Comparison of ENCODE assay signal across 13 cellular contexts in the genomic region with DNA sequence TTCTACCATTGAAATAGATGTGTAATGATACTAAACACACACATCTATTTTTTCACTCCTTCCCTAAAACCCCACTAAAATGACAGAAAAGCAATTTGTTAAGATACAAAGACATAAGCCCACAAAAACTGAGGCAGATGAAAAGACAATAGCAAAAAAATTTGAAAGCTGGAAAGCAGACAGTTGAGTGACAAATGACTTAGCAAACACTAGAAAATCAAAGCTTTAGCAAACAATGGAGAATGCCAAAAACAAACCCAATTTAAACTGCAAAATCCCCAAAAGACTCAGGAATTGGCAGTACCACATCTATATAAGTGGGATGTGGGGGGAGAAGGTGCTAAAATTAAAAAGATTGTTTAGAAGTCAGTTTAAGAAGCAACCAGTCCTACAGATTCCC.
"Had no signal": no experiment of that assay in that cellular context is flagged by ENCODE, and none has a peak within 500 bp of the region (broad histone marks: within the 10 kb centered on the region; RNA-seq: fewer than 3 reads in every experiment).

No MANE protein-coding gene starts in this region.

- H3K27ac ChIP-seq: sigmoid colon, upper lobe of right lung, WERI-Rb-1 had no signal

- H3K27ac Mint-ChIP-seq: activated naive CD4-positive, alpha-beta T cell treated with anti-CD3 and anti-CD28 coated beads, Interleukin-2, amount 10 ng/mL, durations not matched to agents 7 days and 5 days; activated T-helper 17 cell treated with anti-CD3 and anti-CD28 coated beads, Interleukin-2, amount 50 U/mL, for 72 hours; immature natural killer cell; natural killer cell treated with Interleukin-12 subunit alpha and Interleukin-12 subunit beta and Interleukin-15 and Interleukin-18, amount 100 ng/mL, for 72 hours; stimulated activated naive CD8-positive, alpha-beta T cell treated with anti-CD3 and anti-CD28 coated beads, Interleukin-15, Interleukin-2, amounts not matched to agents 100 ng/mL and 50 ng/mL, for 24 hours had no signal

- ATAC-seq: activated T-helper 17 cell treated with anti-CD3 and anti-CD28 coated beads, Interleukin-2, amount 50 U/mL, for 72 hours; effector memory CD8-positive, alpha-beta T cell; left cardiac atrium; natural killer cell treated with Interleukin-12 subunit alpha and Interleukin-12 subunit beta and Interleukin-15 and Interleukin-18, amount 100 ng/mL, for 72 hours; upper lobe of right lung had no signal

- H3K36me3 Mint-ChIP-seq: activated naive CD4-positive, alpha-beta T cell treated with anti-CD3 and anti-CD28 coated beads, Interleukin-2, amount 10 ng/mL, durations not matched to agents 7 days and 5 days; natural killer cell treated with Interleukin-12 subunit alpha and Interleukin-12 subunit beta and Interleukin-15 and Interleukin-18, amount 100 ng/mL, for 72 hours had no signal

- H3K4me3 Mint-ChIP-seq: activated naive CD4-positive, alpha-beta T cell treated with anti-CD3 and anti-CD28 coated beads, Interleukin-2, amount 10 ng/mL, durations not matched to agents 7 days and 5 days; activated T-helper 17 cell treated with anti-CD3 and anti-CD28 coated beads, Interleukin-2, amount 50 U/mL, for 72 hours; effector memory CD8-positive, alpha-beta T cell; immature natural killer cell; natural killer cell treated with Interleukin-12 subunit alpha and Interleukin-12 subunit beta and Interleukin-15 and Interleukin-18, amount 100 ng/mL, for 72 hours; stimulated activated naive CD8-positive, alpha-beta T cell treated with anti-CD3 and anti-CD28 coated beads, Interleukin-15, Interleukin-2, amounts not matched to agents 100 ng/mL and 50 ng/mL, for 24 hours had no signal

- H3K27me3 Mint-ChIP-seq: activated naive CD4-positive, alpha-beta T cell treated with anti-CD3 and anti-CD28 coated beads, Interleukin-2, amount 10 ng/mL, durations not matched to agents 7 days and 5 days; activated T-helper 17 cell treated with anti-CD3 and anti-CD28 coated beads, Interleukin-2, amount 50 U/mL, for 72 hours; effector memory CD8-positive, alpha-beta T cell; natural killer cell treated with Interleukin-12 subunit alpha and Interleukin-12 subunit beta and Interleukin-15 and Interleukin-18, amount 100 ng/mL, for 72 hours; stimulated activated naive CD8-positive, alpha-beta T cell treated with anti-CD3 and anti-CD28 coated beads, Interleukin-15, Interleukin-2, amounts not matched to agents 100 ng/mL and 50 ng/mL, for 24 hours had no signal

- H3K27me3 ChIP-seq: sigmoid colon, upper lobe of right lung had no signal

- H3K9me3 Mint-ChIP-seq: activated naive CD4-positive, alpha-beta T cell treated with anti-CD3 and anti-CD28 coated beads, Interleukin-2, amount 10 ng/mL, durations not matched to agents 7 days and 5 days; activated T-helper 17 cell treated with anti-CD3 and anti-CD28 coated beads, Interleukin-2, amount 50 U/mL, for 72 hours; effector memory CD8-positive, alpha-beta T cell; immature natural killer cell; natural killer cell treated with Interleukin-12 subunit alpha and Interleukin-12 subunit beta and Interleukin-15 and Interleukin-18, amount 100 ng/mL, for 72 hours; stimulated activated naive CD8-positive, alpha-beta T cell treated with anti-CD3 and anti-CD28 coated beads, Interleukin-15, Interleukin-2, amounts not matched to agents 100 ng/mL and 50 ng/mL, for 24 hours had no signal

- H3K4me1 ChIP-seq: upper lobe of right lung had no signal

- H3K36me3 ChIP-seq: sigmoid colon, upper lobe of right lung, WERI-Rb-1 had no signal

- H3K9me3 ChIP-seq: sigmoid colon, upper lobe of right lung had no signal

- H3K4me3 ChIP-seq: lung, sigmoid colon, upper lobe of right lung had no signal

- DNase-seq: activated CD4-positive, alpha-beta T cell treated with anti-CD3 and anti-CD28 coated beads for 4 hours; activated naive CD4-positive, alpha-beta T cell treated with anti-CD3 and anti-CD28 coated beads, Interleukin-2, amount 10 ng/mL, durations not matched to agents 7 days and 5 days; central memory CD4-positive, alpha-beta T cell; effector memory CD8-positive, alpha-beta T cell; immature natural killer cell; left cardiac atrium; sigmoid colon; upper lobe of right lung; WERI-Rb-1 had no signal
